29 cellular contexts compared by ENCODE assay signal in the genomic region with DNA sequence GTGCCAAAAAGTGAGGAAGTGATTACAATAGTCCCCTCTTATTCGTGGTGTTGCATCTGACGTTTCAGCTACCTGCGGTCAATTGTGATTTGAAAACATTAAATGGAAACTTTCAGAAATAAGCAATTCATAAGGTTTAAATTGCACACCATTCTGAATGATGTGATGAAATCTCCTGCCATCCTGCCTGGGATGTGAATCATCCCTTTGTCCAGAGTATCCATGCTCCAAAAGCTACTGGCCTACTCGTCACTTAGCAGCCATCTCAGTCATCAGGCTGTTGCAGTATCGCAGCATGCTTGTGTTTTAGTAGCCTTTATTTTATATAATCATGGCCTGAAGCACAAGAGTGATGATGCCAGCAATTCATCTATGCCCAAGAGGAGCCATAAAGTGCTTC.
"Had no signal": no experiment of that assay in that cellular context is flagged by ENCODE, and none has a peak within 500 bp of the region (broad histone marks: within the 10 kb centered on the region; RNA-seq: fewer than 3 reads in every experiment).

No MANE protein-coding gene starts in this region.

- H3K4me3 Mint-ChIP-seq: activated CD4-positive, alpha-beta T cell treated with anti-CD3 and anti-CD28 coated beads, Interleukin-2, amount 10 ng/mL, durations not matched to agents 24 days and 14 days; activated CD8-positive, alpha-beta T cell treated with anti-CD3 and anti-CD28 coated beads for 36 hours; activated naive CD4-positive, alpha-beta T cell treated with anti-CD3 and anti-CD28 coated beads, Interleukin-2, amount 50 U/mL, for 24 hours; activated naive CD8-positive, alpha-beta T cell treated with anti-CD3 and anti-CD28 coated beads, Interleukin-2, amount 10 ng/mL, durations not matched to agents 7 days and 5 days; activated T-cell treated with anti-CD3 and anti-CD28 coated beads, Interleukin-2, amount 50 U/mL, for 24 hours had no signal

- H3K4me3 ChIP-seq: ascending aorta, MG63, PC-9 had no signal

- H3K9me3 Mint-ChIP-seq: activated CD4-positive, alpha-beta T cell treated with anti-CD3 and anti-CD28 coated beads, Interleukin-2, amount 10 ng/mL, durations not matched to agents 24 days and 14 days; activated CD8-positive, alpha-beta T cell treated with anti-CD3 and anti-CD28 coated beads for 36 hours; activated naive CD4-positive, alpha-beta T cell treated with anti-CD3 and anti-CD28 coated beads, Interleukin-2, amount 50 U/mL, for 24 hours; activated naive CD8-positive, alpha-beta T cell treated with anti-CD3 and anti-CD28 coated beads, Interleukin-2, amount 10 ng/mL, durations not matched to agents 7 days and 5 days; activated T-cell treated with anti-CD3 and anti-CD28 coated beads, Interleukin-2, amount 50 U/mL, for 24 hours; activated T-helper 2 cell treated with anti-CD3 and anti-CD28 coated beads, Interferon-gamma antibody, Interleukin-2, Interleukin-4, amounts not matched to agents 10 μg/mL and 5 μg/mL and 100 μg/mL, durations not matched to agents 14 hours and 24 hours and 36 hours had no signal

- H3K27me3 ChIP-seq: ascending aorta had no signal

- H3K27ac ChIP-seq: ascending aorta, PC-9, RWPE1 had no signal

- H3K4me1 ChIP-seq: ascending aorta had no signal

- H3K27ac Mint-ChIP-seq: activated CD4-positive, alpha-beta T cell treated with anti-CD3 and anti-CD28 coated beads, Interleukin-2, amount 10 ng/mL, durations not matched to agents 24 days and 14 days; activated CD8-positive, alpha-beta T cell treated with anti-CD3 and anti-CD28 coated beads for 36 hours; activated naive CD4-positive, alpha-beta T cell treated with anti-CD3 and anti-CD28 coated beads, Interleukin-2, amount 50 U/mL, for 24 hours; activated naive CD8-positive, alpha-beta T cell treated with anti-CD3 and anti-CD28 coated beads, Interleukin-2, amount 10 ng/mL, durations not matched to agents 7 days and 5 days; activated T-cell treated with anti-CD3 and anti-CD28 coated beads, Interleukin-2, amount 50 U/mL, for 24 hours; activated T-helper 2 cell treated with anti-CD3 and anti-CD28 coated beads, Interferon-gamma antibody, Interleukin-2, Interleukin-4, amounts not matched to agents 10 μg/mL and 5 μg/mL and 100 μg/mL, durations not matched to agents 14 hours and 24 hours and 36 hours had no signal

- H3K36me3 Mint-ChIP-seq: activated naive CD4-positive, alpha-beta T cell treated with anti-CD3 and anti-CD28 coated beads, Interleukin-2, amount 50 U/mL, for 24 hours; activated naive CD8-positive, alpha-beta T cell treated with anti-CD3 and anti-CD28 coated beads, Interleukin-2, amount 10 ng/mL, durations not matched to agents 7 days and 5 days had no signal

- H3K4me1 Mint-ChIP-seq: activated CD4-positive, alpha-beta T cell treated with anti-CD3 and anti-CD28 coated beads, Interleukin-2, amount 10 ng/mL, durations not matched to agents 24 days and 14 days; activated naive CD4-positive, alpha-beta T cell treated with anti-CD3 and anti-CD28 coated beads, Interleukin-2, amount 50 U/mL, for 24 hours; activated naive CD8-positive, alpha-beta T cell treated with anti-CD3 and anti-CD28 coated beads, Interleukin-2, amount 10 ng/mL, durations not matched to agents 7 days and 5 days had no signal

- DNase-seq: activated CD4-positive, alpha-beta T cell treated with anti-CD3 and anti-CD28 coated beads, Interleukin-2, amount 10 ng/mL, durations not matched to agents 24 days and 14 days; activated CD4-positive, alpha-beta T cell treated with anti-CD3 and anti-CD28 coated beads, Interleukin-2, amount 50 U/mL, for 4 hours; activated CD8-positive, alpha-beta T cell treated with anti-CD3 and anti-CD28 coated beads for 36 hours; activated gamma-delta T cell; activated naive CD4-positive, alpha-beta T cell treated with Interleukin-2 at 50 U/mL for 16 hours; activated naive CD8-positive, alpha-beta T cell treated with anti-CD3 and anti-CD28 coated beads, Interleukin-2, amount 10 ng/mL, durations not matched to agents 7 days and 5 days; activated T-cell treated with anti-CD3 and anti-CD28 coated beads, Interleukin-2, amount 50 U/mL, for 24 hours; amygdala; Kasumi-1; KG1; MG63; NCI-H1048; NCI-H1436 treated with DMSO at 0.1 percent for 48 hours; NCI-H1694 treated with DMSO at 0.1 percent for 48 hours; NCI-H2029; NCI-H2171; NCI-H510A; NCI-H526; NCI-H748 treated with DMSO at 0.1 percent for 48 hours; NK-92 treated with Interleukin-12 subunit alpha and Interleukin-12 subunit beta, amount 100 ng/mL, for 24 hours; PC-9; Right ventricle myocardium superior; SW 1271; T-helper 1 cell; T1000 had no signal

- H3K36me3 ChIP-seq: ascending aorta, MG63 had no signal

- H3K9me3 ChIP-seq: ascending aorta, MG63 had no signal

- H3K4me2 ChIP-seq: PC-9 had no signal

- H2AFZ ChIP-seq: PC-9 had no signal
